In the genomic region with DNA sequence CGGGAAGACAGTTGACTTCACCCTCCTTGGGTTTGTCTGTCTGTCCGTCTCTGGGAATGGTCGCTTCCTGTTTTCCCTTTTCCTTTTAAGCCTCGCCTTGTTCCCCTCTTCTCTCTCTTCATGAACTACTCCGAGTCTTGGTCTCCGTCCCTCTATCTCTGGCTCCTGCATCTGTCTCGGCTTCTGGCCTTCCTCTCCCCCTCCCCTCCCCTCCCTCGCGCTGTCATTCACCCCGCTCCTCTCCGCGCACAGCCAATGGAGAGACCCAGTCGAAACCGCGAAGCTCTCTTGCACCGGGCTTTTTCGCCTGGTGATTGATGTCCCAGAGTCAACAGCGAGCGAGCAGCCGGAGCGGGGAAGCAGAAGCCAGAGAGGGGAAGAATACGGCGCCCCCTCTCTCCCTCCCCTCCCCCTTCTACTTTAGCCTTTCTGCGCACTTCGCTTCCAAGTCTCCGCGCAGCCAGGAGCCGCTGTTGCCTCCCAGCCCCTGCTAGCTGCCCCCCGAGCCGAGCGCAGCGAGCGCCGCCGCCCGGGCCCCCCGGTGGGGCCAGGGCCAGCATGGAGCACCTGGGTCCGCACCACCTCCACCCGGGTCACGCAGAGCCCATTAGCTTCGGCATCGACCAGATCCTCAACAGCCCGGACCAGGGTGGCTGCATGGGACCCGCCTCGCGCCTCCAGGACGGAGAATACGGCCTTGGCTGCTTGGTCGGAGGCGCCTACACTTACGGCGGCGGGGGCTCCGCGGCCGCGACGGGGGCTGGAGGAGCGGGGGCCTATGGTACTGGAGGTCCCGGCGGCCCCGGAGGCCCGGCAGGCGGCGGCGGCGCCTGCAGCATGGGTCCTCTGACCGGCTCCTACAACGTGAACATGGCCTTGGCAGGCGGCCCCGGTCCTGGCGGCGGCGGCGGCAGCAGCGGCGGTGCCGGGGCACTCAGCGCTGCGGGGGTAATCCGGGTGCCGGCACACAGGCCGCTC, we compare ENCODE assay signal across 9 cellular contexts. TPM values are rescaled to one million over a fixed set of nuclear protein-coding genes. Genes with fewer than 3 reads are reported as not detected.
A peak's percentile ranks its signal among the peaks of the same experiment; 100 is the strongest.
DNase-seq lines count a peak whose midpoint lies in the region; ATAC-seq and TF ChIP-seq lines count a peak whose summit lies in the region.
"Had no signal": no experiment of that assay in that cellular context is flagged by ENCODE, and none has a peak within 500 bp of the region (broad histone marks: within the 10 kb centered on the region; RNA-seq: fewer than 3 reads in every experiment).

A gene (plus strand): TSS at position 317 of the 978 bp plus-strand sequence. CDS start 242 bp downstream, at position 559.

- H3K4me1 ChIP-seq in ACC112 (ENCODE audit: control insufficient read depth, insufficient read depth, low read length, unreplicated experiment): no peaks in the 10 kb centered on the region
- H3K4me1 ChIP-seq in H9 (ENCODE audit: insufficient read depth, low read length): no peaks in the 10 kb centered on the region
- H3K4me1 ChIP-seq in mesenchymal stem cell (ENCODE audit: control insufficient read depth, insufficient read depth, low read depth, low read length): peaks cover 24% of the 10 kb centered on the region
- H3K4me1 ChIP-seq in transverse colon: peaks cover 9 to 42% (median 26%) of the 10 kb centered on the region in 4 donors

- H4K91ac ChIP-seq in H9 (ENCODE audit: insufficient read length, low read depth, low read length) (no peak within 1 kb of the TSS), mesenchymal stem cell (ENCODE audit: low read length) (no peak within 1 kb of the TSS)

- CTCF ChIA-PET in WTC11 (lab: Charles Lee): interaction anchor here (0.6 to 17.0 kb wide), 14 partner anchors 8 to 112 kb away, joined by 3 to 219 read pairs (median 4); no protein-coding TSS in a partner anchor

- H2BK120ac ChIP-seq in H9 (ENCODE audit: low read depth, low read length, poor library complexity, severe bottlenecking) (no peak within 1 kb of the TSS), mesenchymal stem cell (ENCODE audit: low read depth, low read length) (no peak within 1 kb of the TSS)

- H3K79me1 ChIP-seq in H9 (ENCODE audit: insufficient read depth, low read depth, low read length, poor library complexity, severe bottlenecking) (no peaks in the 10 kb centered on the region), mesenchymal stem cell (replicated peaks; ENCODE audit: low read length, poor library complexity, severe bottlenecking) (no peaks in the 10 kb centered on the region)

- H3K4ac ChIP-seq in H9 (ENCODE audit: low read depth, low read length) (no peak within 1 kb of the TSS), mesenchymal stem cell (ENCODE audit: low read depth in 1 of 2, low read length in 2 of 2) (no peak within 1 kb of the TSS)

- no peak within 1 kb of the TSS for H4K5ac ChIP-seq in H9 (ENCODE audit: insufficient read length, low read depth, low read length)

- H3K4me3 Mint-ChIP-seq in H9 (peak within 1 kb of the TSS; percentile 43 to 71), WTC11 (peak within 1 kb of the TSS; percentile 59)
- no peak within 1 kb of the TSS for H3K4me3 Mint-ChIP-seq in activated T-helper 1 cell treated with anti-CD3 and anti-CD28 coated beads, Interleukin-12 subunit alpha, Interleukin-12 subunit beta, Interleukin-2, Interleukin-4 antibody, amounts not matched to agents 30 ng/mL and 10 ng/mL and 1 ng/mL, durations not matched to agents 14 hours and 24 hours and 36 hours

- in situ Hi-C loops in transverse colon (cut with MboI; ENCODE audit: low pct_ligation_motif_present in 1 of 4, low pct_unique_long_range_greater_than_20kb in 1 of 4, low sequenced_read_pairs in 3 of 4): no loop called here

- H3K4me1 Mint-ChIP-seq in H9: peaks cover 12 to 41% of the 10 kb centered on the region in 2 experiments
- H3K4me1 Mint-ChIP-seq in WTC11: peaks cover 39% of the 10 kb centered on the region
- H3K4me1 Mint-ChIP-seq in activated T-helper 1 cell treated with anti-CD3 and anti-CD28 coated beads, Interleukin-12 subunit alpha, Interleukin-12 subunit beta, Interleukin-2, Interleukin-4 antibody, amounts not matched to agents 30 ng/mL and 10 ng/mL and 1 ng/mL, durations not matched to agents 14 hours and 24 hours and 36 hours (ENCODE audit: low read depth): peaks cover 8% of the 10 kb centered on the region

- TF ChIP-seq EP300 in transverse colon (IDR thresholded peaks at IDR 0.05; ENCODE audit: low read depth): no peak

- DNase-seq in H9: peak; percentile 83
- DNase-seq in WTC11 (ENCODE audit: low spot score): peak; percentile 74
- DNase-seq in mesenchymal stem cell: no peak
- DNase-seq in erythroblast (lab: John Stamatoyannopoulos, UW): no peak
- no peak for DNase-seq in transverse colon
- DNase-seq in activated T-helper 1 cell treated with anti-CD3 and anti-CD28 coated beads, Interleukin-12 subunit alpha, Interleukin-12 subunit beta, Interleukin-2, Interleukin-4 antibody, amounts not matched to agents 30 ng/mL and 10 ng/mL and 1 ng/mL, durations not matched to agents 14 hours and 24 hours and 36 hours (ENCODE audit: low spot score): no peak

- peak; percentile 46 for ATAC-seq in WTC11
- ATAC-seq in GM21723 (IDR thresholded peaks at IDR 0.05; ENCODE audit: unreplicated experiment): no peak

- no CpG with 5 or more reads among the region's 83 CpGs for WGBS in H9 (ENCODE audit: extremely low coverage, insufficient read length, low lambda C conversion rate)
- WGBS in mesenchymal stem cell: under 1% methylated on average over 81 of the region's 83 CpGs
- WGBS in transverse colon (ENCODE audit: low coverage in 1 of 2), 2 donors: 6% methylated on average over 16 to 32 of the region's 83 CpGs

- H3K14ac ChIP-seq in H9 (ENCODE audit: insufficient read depth, low read length) (no peak within 1 kb of the TSS), mesenchymal stem cell (ENCODE audit: low read length in 2 of 2) (no peak within 1 kb of the TSS)

- no peaks in the 10 kb centered on the region for H3K9me3 ChIP-seq in H9 (ENCODE audit: control insufficient read depth, low read depth, low read length)
- H3K9me3 ChIP-seq in mesenchymal stem cell (ENCODE audit: control insufficient read depth, low read length): peaks cover 3% of the 10 kb centered on the region
- H3K9me3 ChIP-seq in transverse colon: no peaks in the 10 kb centered on the region

- no peak within 1 kb of the TSS for H3T11ph ChIP-seq in H9 (ENCODE audit: low read length)

- H3K4me3 ChIP-seq in ACC112 (ENCODE audit: low read depth, low read length) (peak within 1 kb of the TSS; percentile 69), mesenchymal stem cell (ENCODE audit: insufficient read depth in 1 of 2, low read depth in 1 of 2, low read length in 2 of 2) (no peak within 1 kb of the TSS), transverse colon (peak within 1 kb of the TSS in 2 of 4 donors; percentile 15 to 42)

- H4K8ac ChIP-seq in H9 (replicated peaks; ENCODE audit: insufficient read length, low read depth, low read length): no peak within 1 kb of the TSS
- no peak within 1 kb of the TSS for H4K8ac ChIP-seq in mesenchymal stem cell (ENCODE audit: low read length)

- H3K27ac Mint-ChIP-seq in H9 (no peak within 1 kb of the TSS), WTC11 (no peak within 1 kb of the TSS)
- no peak within 1 kb of the TSS for H3K27ac Mint-ChIP-seq in activated T-helper 1 cell treated with anti-CD3 and anti-CD28 coated beads, Interleukin-12 subunit alpha, Interleukin-12 subunit beta, Interleukin-2, Interleukin-4 antibody, amounts not matched to agents 30 ng/mL and 10 ng/mL and 1 ng/mL, durations not matched to agents 14 hours and 24 hours and 36 hours

- intact Hi-C loops in transverse colon (cut with DNase I; ENCODE audit: low total_unique reads): no loop called here
- intact Hi-C loops in activated T-helper 1 cell treated with anti-CD3 and anti-CD28 coated beads, Interleukin-12 subunit alpha, Interleukin-12 subunit beta, Interleukin-2, Interleukin-4 antibody, amounts not matched to agents 30 ng/mL and 10 ng/mL and 1 ng/mL, durations not matched to agents 14 hours and 24 hours and 36 hours (cut with micrococcal nuclease): loop anchor here (10.0 kb wide), 1 partner anchor 164 kb away; no protein-coding TSS in a partner anchor

- H2AFZ ChIP-seq in ACC112 (ENCODE audit: low read length, unreplicated experiment) (peak within 1 kb of the TSS; percentile 53), H9 (ENCODE audit: low read length) (no peak within 1 kb of the TSS), mesenchymal stem cell (ENCODE audit: low read depth, low read length) (no peak within 1 kb of the TSS)

- no peak within 1 kb of the TSS for H2AK5ac ChIP-seq in H9 (ENCODE audit: insufficient read length, low read length)
- no peak within 1 kb of the TSS for H2AK5ac ChIP-seq in mesenchymal stem cell (ENCODE audit: low read length, severe bottlenecking)

- H2BK5ac ChIP-seq in H9 (ENCODE audit: insufficient read length, low read length) (no peak within 1 kb of the TSS), mesenchymal stem cell (ENCODE audit: low read depth, low read length, poor library complexity, severe bottlenecking) (no peak within 1 kb of the TSS)

- H3K27me3 Mint-ChIP-seq in H9 (ENCODE audit: low read depth) (peaks cover 99% of the 10 kb centered on the region), WTC11 (ENCODE audit: low read depth) (peaks cover 98% of the 10 kb centered on the region)
- H3K27me3 Mint-ChIP-seq in activated T-helper 1 cell treated with anti-CD3 and anti-CD28 coated beads, Interleukin-12 subunit alpha, Interleukin-12 subunit beta, Interleukin-2, Interleukin-4 antibody, amounts not matched to agents 30 ng/mL and 10 ng/mL and 1 ng/mL, durations not matched to agents 14 hours and 24 hours and 36 hours (ENCODE audit: insufficient read depth): peaks cover 87% of the 10 kb centered on the region

- H3K23ac ChIP-seq in H9 (ENCODE audit: insufficient read length, low read depth, low read length) (no peak within 1 kb of the TSS), mesenchymal stem cell (ENCODE audit: low read length in 2 of 2) (no peak within 1 kb of the TSS)

- H4K20me1 ChIP-seq in H9 (ENCODE audit: control insufficient read depth, insufficient read depth, insufficient read length): no peaks in the 10 kb centered on the region

- H3K4me2 ChIP-seq in H9 (ENCODE audit: insufficient read depth, insufficient read length, low read length) (peak within 1 kb of the TSS; percentile 26), mesenchymal stem cell (ENCODE audit: low read length, poor library complexity, severe bottlenecking) (peak within 1 kb of the TSS; percentile 24)

- TF ChIP-seq CTCF in H9 (conservative IDR thresholded peaks at IDR 0.05) (no peak), WTC11 (IDR thresholded peaks at IDR 0.05) (no peak), transverse colon (IDR thresholded peaks at IDR 0.05) (no peak)

- H3K27ac ChIP-seq in ACC112 (ENCODE audit: low read depth, low read length): no peak within 1 kb of the TSS
- no peak within 1 kb of the TSS for H3K27ac ChIP-seq in H9 (ENCODE audit: insufficient read length, low read depth, low read length)
- no peak within 1 kb of the TSS for H3K27ac ChIP-seq in mesenchymal stem cell (ENCODE audit: low read length, poor library complexity, severe bottlenecking)
- no peak within 1 kb of the TSS for H3K27ac ChIP-seq in transverse colon

- H3K36me3 Mint-ChIP-seq in H9 (ENCODE audit: insufficient read depth in 1 of 3, low read depth in 3 of 3): no peaks in the 10 kb centered on the region; a peak in 1 of 7 replicates
- H3K36me3 Mint-ChIP-seq in WTC11: no peaks in the 10 kb centered on the region
- H3K36me3 Mint-ChIP-seq in activated T-helper 1 cell treated with anti-CD3 and anti-CD28 coated beads, Interleukin-12 subunit alpha, Interleukin-12 subunit beta, Interleukin-2, Interleukin-4 antibody, amounts not matched to agents 30 ng/mL and 10 ng/mL and 1 ng/mL, durations not matched to agents 14 hours and 24 hours and 36 hours (ENCODE audit: low read depth): no peaks in the 10 kb centered on the region

- H3K9me3 Mint-ChIP-seq in H9: peaks cover 2 to 20% of the 10 kb centered on the region in 2 experiments; a peak in 3 of 5 replicates
- H3K9me3 Mint-ChIP-seq in WTC11: no peaks in the 10 kb centered on the region
- no peaks in the 10 kb centered on the region for H3K9me3 Mint-ChIP-seq in activated T-helper 1 cell treated with anti-CD3 and anti-CD28 coated beads, Interleukin-12 subunit alpha, Interleukin-12 subunit beta, Interleukin-2, Interleukin-4 antibody, amounts not matched to agents 30 ng/mL and 10 ng/mL and 1 ng/mL, durations not matched to agents 14 hours and 24 hours and 36 hours

- no peak within 1 kb of the TSS for H2BK12ac ChIP-seq in H9 (ENCODE audit: insufficient read length, low read depth, low read length)
- no peak within 1 kb of the TSS for H2BK12ac ChIP-seq in mesenchymal stem cell (ENCODE audit: low read length in 2 of 2)

- TF ChIP-seq POLR2A in erythroblast (IDR thresholded peaks at IDR 0.05; ENCODE audit: low read length) (no peak), transverse colon (IDR thresholded peaks at IDR 0.05) (no peak)

- peaks cover 99% of the 10 kb centered on the region for H3K27me3 ChIP-seq in ACC112 (ENCODE audit: insufficient read depth, low read length)
- H3K27me3 ChIP-seq in H9 (ENCODE audit: insufficient read depth, low read length): peaks cover 98% of the 10 kb centered on the region
- peaks cover 96 to 99% of the 10 kb centered on the region in 2 experiments for H3K27me3 ChIP-seq in mesenchymal stem cell (ENCODE audit: control insufficient read depth in 1 of 2, insufficient read depth in 1 of 2, low read length in 2 of 2)
- peaks cover 100% of the 10 kb centered on the region for H3K27me3 ChIP-seq in transverse colon

- H3K9ac ChIP-seq in H9 (ENCODE audit: extremely low read depth, insufficient read length, low read length) (no peak within 1 kb of the TSS), mesenchymal stem cell (ENCODE audit: low read length) (no peak within 1 kb of the TSS)

- H3K56ac ChIP-seq in H9 (ENCODE audit: insufficient read length, low read depth, low read length): no peak within 1 kb of the TSS

- no peak within 1 kb of the TSS for H2BK20ac ChIP-seq in H9 (ENCODE audit: low read depth, low read length, poor library complexity, severe bottlenecking)

- POLR2A ChIA-PET in WTC11 (lab: Charles Lee): interaction anchor here (0.6 kb wide), 1 partner anchor 307 kb away, joined by 4 read pairs; no protein-coding TSS in a partner anchor

- H3K79me2 ChIP-seq in ACC112 (ENCODE audit: control insufficient read depth, insufficient read depth, low read length, unreplicated experiment) (no peaks in the 10 kb centered on the region), H9 (ENCODE audit: insufficient read depth, low read length) (no peaks in the 10 kb centered on the region)

- H2BK15ac ChIP-seq in H9 (ENCODE audit: low read depth, low read length): no peak within 1 kb of the TSS
- H2BK15ac ChIP-seq in mesenchymal stem cell (ENCODE audit: low read depth, poor library complexity, severe bottlenecking): no peak within 1 kb of the TSS

- H3K36me3 ChIP-seq in ACC112 (ENCODE audit: insufficient read depth, low read length) (no peaks in the 10 kb centered on the region), mesenchymal stem cell (ENCODE audit: control insufficient read depth in 1 of 2, insufficient read depth in 2 of 2, low read depth in 1 of 2, low read length in 2 of 2) (no peaks in the 10 kb centered on the region), transverse colon (no peaks in the 10 kb centered on the region)

- no peak within 1 kb of the TSS for H3K18ac ChIP-seq in H9 (ENCODE audit: insufficient read length, low read depth, low read length)
- H3K18ac ChIP-seq in mesenchymal stem cell (ENCODE audit: low read depth in 1 of 2, low read length in 2 of 2): no peak within 1 kb of the TSS

- H3K23me2 ChIP-seq in H9 (ENCODE audit: insufficient read length, low read depth, low read length, poor library complexity, severe bottlenecking): no peaks in the 10 kb centered on the region

RNA-seq across cellular contexts. Expression of the gene that starts here (rescaled TPM):
- not detected in 2 replicates for total RNA-seq in H9 (2021)
- 2.1 to 4.6 TPM (median 2.3 TPM) in 3 replicates for total RNA-seq in WTC11 (2021)
- not detected for polyA plus RNA-seq in mesenchymal stem cell (2013, experiment 1 of 2)
- not detected for polyA plus RNA-seq in mesenchymal stem cell (2013, experiment 2 of 2)
- under 1 TPM in 2 of 4 donors, not detected in 2; 0.14 to 0.60 TPM for total RNA-seq in transverse colon
- not detected in 2 replicates for total RNA-seq in activated T-helper 1 cell treated with anti-CD3 and anti-CD28 coated beads, Interleukin-12 subunit alpha, Interleukin-12 subunit beta, Interleukin-2, Interleukin-4 antibody, amounts not matched to agents 30 ng/mL and 10 ng/mL and 1 ng/mL, durations not matched to agents 14 hours and 24 hours and 36 hours
- total RNA-seq: OCI-LY7 had no signal

Comparison
In these comparisons a context has a peak if more than half of its experiments do, and no peak if none do; other contexts are left out.
1. Peak in DNase-seq and H3K4me2 ChIP-seq in H9; RNA of the gene not detected or under 1 TPM.